In the genomic region with DNA sequence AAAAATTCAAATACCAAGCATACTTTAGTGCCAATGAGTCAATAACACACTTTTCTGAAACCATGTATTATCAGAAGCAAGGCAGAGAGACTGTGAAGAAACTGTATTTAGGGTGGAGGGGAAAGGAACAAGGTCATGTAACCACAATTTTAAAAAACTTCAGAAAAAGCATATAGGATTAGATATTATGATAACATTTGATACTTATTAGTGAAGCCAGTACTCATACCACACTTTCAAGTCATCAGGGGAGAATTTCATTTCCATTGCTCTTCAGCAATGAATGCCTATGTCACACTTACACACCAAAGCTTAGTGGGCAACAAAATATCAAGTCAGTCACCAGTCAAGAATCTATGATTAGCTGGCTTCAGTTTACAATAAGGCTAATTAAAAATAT, we compare ENCODE assay signal across 24 cellular contexts.
DNase-seq lines count a peak whose midpoint lies in the region; ATAC-seq and TF ChIP-seq lines count a peak whose summit lies in the region.
"Had no signal": no experiment of that assay in that cellular context is flagged by ENCODE, and none has a peak within 500 bp of the region (broad histone marks: within the 10 kb centered on the region; RNA-seq: fewer than 3 reads in every experiment).

No MANE protein-coding gene starts in this region.

- H4K20me1 ChIP-seq in smooth muscle cell (ENCODE audit: low read depth): no peaks in the 10 kb centered on the region

- intact Hi-C loops in heart right ventricle (cut with DNase I): no loop called here

- H3K27me3 Mint-ChIP-seq in activated naive CD8-positive, alpha-beta T cell: no peaks in the 10 kb centered on the region
- H3K27me3 Mint-ChIP-seq in activated naive CD8-positive, alpha-beta T cell treated with anti-CD3 and anti-CD28 coated beads for 36 hours: no peaks in the 10 kb centered on the region
- no peaks in the 10 kb centered on the region for H3K27me3 Mint-ChIP-seq in activated T-helper 17 cell treated with anti-CD3 and anti-CD28 coated beads, Interleukin-2, amount 50 U/mL, for 72 hours
- H3K27me3 Mint-ChIP-seq: stimulated activated naive B cell treated with anti-CD40 and anti-IgM and Interleukin-4, amounts not matched to agents 10 μg/mL and 1 μg/mL and 100 μg/mL, for 72 hours had no signal

- H3K9me3 ChIP-seq in heart right ventricle: no peaks in the 10 kb centered on the region
- no peaks in the 10 kb centered on the region for H3K9me3 ChIP-seq in smooth muscle cell (replicated peaks; ENCODE audit: low read depth)
- H3K9me3 ChIP-seq: A549, Caco-2, gastrocnemius medialis, lower lobe of right lung, upper lobe of right lung had no signal

- H3F3A ChIP-seq in smooth muscle cell (ENCODE audit: low read depth): no peaks in the 10 kb centered on the region

- H3K4me3 Mint-ChIP-seq in activated naive CD8-positive, alpha-beta T cell: no peak overlapping the region
- H3K4me3 Mint-ChIP-seq in activated naive CD8-positive, alpha-beta T cell treated with anti-CD3 and anti-CD28 coated beads for 36 hours: no peak overlapping the region
- H3K4me3 Mint-ChIP-seq in activated T-helper 17 cell treated with anti-CD3 and anti-CD28 coated beads, Interleukin-2, amount 50 U/mL, for 72 hours: no peak overlapping the region
- H3K4me3 Mint-ChIP-seq: activated naive CD4-positive, alpha-beta T cell treated with anti-CD3 and anti-CD28 coated beads for 36 hours; H9; stimulated activated naive B cell treated with anti-CD40 and anti-IgM and Interleukin-4, amounts not matched to agents 10 μg/mL and 1 μg/mL and 100 μg/mL, for 72 hours; T-helper 2 cell treated with Interferon-gamma antibody and Interleukin-4, amounts not matched to agents 5 μg/mL and 100 μg/mL, for 36 hours had no signal

- H3K27me3 ChIP-seq in heart right ventricle: no peaks in the 10 kb centered on the region
- H3K27me3 ChIP-seq in smooth muscle cell (ENCODE audit: low read depth): no peaks in the 10 kb centered on the region
- H3K27me3 ChIP-seq: gastrocnemius medialis, upper lobe of right lung had no signal

- DNase-seq in activated naive CD8-positive, alpha-beta T cell treated with anti-CD3 and anti-CD28 coated beads for 36 hours: no peak
- DNase-seq in fibroblast of mammary gland (ENCODE audit: low read depth) (peak; percentile 71), heart right ventricle (no peak), smooth muscle cell (lab: John Stamatoyannopoulos, UW; ENCODE audit: unreplicated experiment) (no peak), NCI-H1694 treated with DMSO at 0.1 percent for 48 hours (lab: John Stamatoyannopoulos, UW) (no peak)
- no peak for DNase-seq in stimulated activated naive CD4-positive, alpha-beta T cell treated with Interleukin-2 at 50 U/mL for 16 hours (lab: John Stamatoyannopoulos, UW)
- DNase-seq: activated CD4-positive, alpha-beta T cell treated with anti-CD3 and anti-CD28 coated beads for 1 hour; activated naive CD4-positive, alpha-beta T cell treated with anti-CD3 and anti-CD28 coated beads for 36 hours; Caco-2; effector CD8-positive, alpha-beta T cell; gastrocnemius medialis; GDM1; H9; lower lobe of right lung; NCI-H2029 treated with DMSO at 0.1 percent for 48 hours; NCI-H524; SHP77 treated with DMSO at 0.1 percent for 48 hours; stimulated activated CD4-positive, alpha-beta T cell treated with anti-CD3 and anti-CD28 coated beads, Interleukin-12 subunit alpha, Interleukin-12 subunit beta, amount 100 ng/mL, for 4 hours; stimulated activated naive B cell treated with anti-CD40 and anti-IgM and Interleukin-4, amounts not matched to agents 10 μg/mL and 1 μg/mL and 100 μg/mL, for 72 hours; upper lobe of right lung had no signal

- H3K79me2 ChIP-seq in smooth muscle cell (ENCODE audit: low read depth): no peaks in the 10 kb centered on the region

- H3K27ac Mint-ChIP-seq in activated naive CD8-positive, alpha-beta T cell: peak overlapping the region; percentile 86
- H3K27ac Mint-ChIP-seq in activated naive CD8-positive, alpha-beta T cell treated with anti-CD3 and anti-CD28 coated beads for 36 hours: no peak overlapping the region
- H3K27ac Mint-ChIP-seq in activated T-helper 17 cell treated with anti-CD3 and anti-CD28 coated beads, Interleukin-2, amount 50 U/mL, for 72 hours: peak overlapping the region; percentile 79
- H3K27ac Mint-ChIP-seq: activated naive CD4-positive, alpha-beta T cell treated with anti-CD3 and anti-CD28 coated beads for 36 hours; H9; stimulated activated naive B cell treated with anti-CD40 and anti-IgM and Interleukin-4, amounts not matched to agents 10 μg/mL and 1 μg/mL and 100 μg/mL, for 72 hours; T-helper 2 cell treated with Interferon-gamma antibody and Interleukin-4, amounts not matched to agents 5 μg/mL and 100 μg/mL, for 36 hours had no signal

- peaks cover 28% of the 10 kb centered on the region for H3K4me1 Mint-ChIP-seq in activated naive CD8-positive, alpha-beta T cell (ENCODE audit: low read depth)
- peaks cover 3% of the 10 kb centered on the region for H3K4me1 Mint-ChIP-seq in activated naive CD8-positive, alpha-beta T cell treated with anti-CD3 and anti-CD28 coated beads for 36 hours
- H3K4me1 Mint-ChIP-seq in activated T-helper 17 cell treated with anti-CD3 and anti-CD28 coated beads, Interleukin-2, amount 50 U/mL, for 72 hours: peaks cover 25% of the 10 kb centered on the region

- no peak overlapping the region for H3K4me3 ChIP-seq in fibroblast of mammary gland (ENCODE audit: control insufficient read depth, low read depth, low read length)
- no peak overlapping the region for H3K4me3 ChIP-seq in heart right ventricle
- no peak overlapping the region for H3K4me3 ChIP-seq in smooth muscle cell
- H3K4me3 ChIP-seq: A549, gastrocnemius medialis, lower lobe of right lung, upper lobe of right lung had no signal

- no peaks in the 10 kb centered on the region for H3K9me3 Mint-ChIP-seq in activated naive CD8-positive, alpha-beta T cell (ENCODE audit: low read depth)
- no peaks in the 10 kb centered on the region for H3K9me3 Mint-ChIP-seq in activated naive CD8-positive, alpha-beta T cell treated with anti-CD3 and anti-CD28 coated beads for 36 hours
- H3K9me3 Mint-ChIP-seq in activated T-helper 17 cell treated with anti-CD3 and anti-CD28 coated beads, Interleukin-2, amount 50 U/mL, for 72 hours: no peaks in the 10 kb centered on the region
- H3K9me3 Mint-ChIP-seq: activated naive CD4-positive, alpha-beta T cell treated with anti-CD3 and anti-CD28 coated beads for 36 hours; H9; stimulated activated naive B cell treated with anti-CD40 and anti-IgM and Interleukin-4, amounts not matched to agents 10 μg/mL and 1 μg/mL and 100 μg/mL, for 72 hours; T-helper 2 cell treated with Interferon-gamma antibody and Interleukin-4, amounts not matched to agents 5 μg/mL and 100 μg/mL, for 36 hours had no signal

- H3K36me3 ChIP-seq in heart right ventricle (peaks cover 0 to 15% (median 0%) of the 10 kb centered on the region in 9 donors), smooth muscle cell (ENCODE audit: low read depth) (no peaks in the 10 kb centered on the region)
- H3K36me3 ChIP-seq: gastrocnemius medialis, lower lobe of right lung, upper lobe of right lung had no signal

- no peak overlapping the region for H3K9ac ChIP-seq in smooth muscle cell (ENCODE audit: low read depth)

- peaks cover 0 to 8% (median 0%) of the 10 kb centered on the region in 9 donors for H3K4me1 ChIP-seq in heart right ventricle
- H3K4me1 ChIP-seq in smooth muscle cell (ENCODE audit: low read depth): no peaks in the 10 kb centered on the region
- H3K4me1 ChIP-seq: Caco-2, gastrocnemius medialis, lower lobe of right lung, upper lobe of right lung had no signal

- H2AFZ ChIP-seq in smooth muscle cell (ENCODE audit: low read depth): no peak overlapping the region

- TF ChIP-seq CTCF in fibroblast of mammary gland (conservative IDR thresholded peaks at IDR 0.05; ENCODE audit: control insufficient read depth, insufficient read depth, low read depth, low read length) (no peak), heart right ventricle (IDR thresholded peaks at IDR 0.05) (no peak), smooth muscle cell (IDR thresholded peaks at IDR 0.05; ENCODE audit: borderline replicate concordance, insufficient read depth, poor library complexity, severe bottlenecking) (no peak)

- peak; percentile 18 for ATAC-seq in activated T-helper 17 cell treated with anti-CD3 and anti-CD28 coated beads, Interleukin-2, amount 50 U/mL, for 72 hours (replicated peaks)
- no peak for ATAC-seq in heart right ventricle
- ATAC-seq: A549; gastrocnemius medialis; lower lobe of right lung; stimulated activated naive B cell treated with anti-CD40 and anti-IgM and Interleukin-4, amounts not matched to agents 10 μg/mL and 1 μg/mL and 100 μg/mL, for 72 hours; upper lobe of right lung had no signal

- H3K4me2 ChIP-seq in smooth muscle cell: no peak overlapping the region
- H3K4me2 ChIP-seq: A549 had no signal

- no peak overlapping the region for H3K27ac ChIP-seq in heart right ventricle
- no peak overlapping the region for H3K27ac ChIP-seq in smooth muscle cell (ENCODE audit: low read depth)
- H3K27ac ChIP-seq: A549, gastrocnemius medialis, lower lobe of right lung, upper lobe of right lung had no signal

- peaks cover 32% of the 10 kb centered on the region for H3K36me3 Mint-ChIP-seq in activated naive CD8-positive, alpha-beta T cell
- H3K36me3 Mint-ChIP-seq in activated naive CD8-positive, alpha-beta T cell treated with anti-CD3 and anti-CD28 coated beads for 36 hours: peaks cover 25% of the 10 kb centered on the region
- H3K36me3 Mint-ChIP-seq in activated T-helper 17 cell treated with anti-CD3 and anti-CD28 coated beads, Interleukin-2, amount 50 U/mL, for 72 hours (ENCODE audit: low read depth): peaks cover 66% of the 10 kb centered on the region
- H3K36me3 Mint-ChIP-seq: stimulated activated naive B cell treated with anti-CD40 and anti-IgM and Interleukin-4, amounts not matched to agents 10 μg/mL and 1 μg/mL and 100 μg/mL, for 72 hours had no signal
